In genomic region chr19:29665826-29666633, GRCh38 we compare ENCODE assay signal across 8 cellular contexts. TPM values are rescaled to one million over a fixed set of nuclear protein-coding genes. Genes with fewer than 3 reads are reported as not detected.
DNase-seq lines count a peak whose midpoint lies in the region; ATAC-seq and TF ChIP-seq lines count a peak whose summit lies in the region.

No MANE protein-coding gene starts in this region.

- intact Hi-C loops in activated CD8-positive, alpha-beta T cell treated with anti-CD3 and anti-CD28 coated beads for 36 hours (cut with micrococcal nuclease), result loop anchor here (5.0 kb wide), 1 partner anchor 44 kb away; no protein-coding TSS in a partner anchor

- TF ChIP-seq CTCF in activated CD8-positive, alpha-beta T cell treated with anti-CD3 and anti-CD28 coated beads for 36 hours (IDR thresholded peaks at IDR 0.05), result no peak
- TF ChIP-seq CTCF in omental fat pad (IDR thresholded peaks at IDR 0.05), result no peak

- no peaks in the 10 kb centered on the region for H3K9me3 Mint-ChIP-seq in activated CD8-positive, alpha-beta T cell treated with anti-CD3 and anti-CD28 coated beads for 36 hours

- H3K4me1 Mint-ChIP-seq in activated CD8-positive, alpha-beta T cell treated with anti-CD3 and anti-CD28 coated beads for 36 hours (ENCODE audit: low read depth), result peaks cover 65% of the 10 kb centered on the region

- H3K4me3 Mint-ChIP-seq in activated CD8-positive, alpha-beta T cell treated with anti-CD3 and anti-CD28 coated beads for 36 hours, result peak overlapping the region; percentile 88

- ATAC-seq in HG03139 (IDR thresholded peaks at IDR 0.05; ENCODE audit: unreplicated experiment) (peak; percentile 7), omental fat pad (ENCODE audit: low FRiP score) (peak; percentile 23)
- no peak for ATAC-seq in activated CD8-positive, alpha-beta T cell treated with anti-CD3 and anti-CD28 coated beads for 36 hours

- CTCF ChIA-PET in activated CD8-positive, alpha-beta T cell treated with anti-CD3 and anti-CD28 coated beads for 36 hours (lab: Charles Lee), result interaction anchor here (1.0 to 5.0 kb wide), 17 partner anchors 12 to 192 kb away, joined by 3 to 66 read pairs (median 10); partner anchors contain the start of gene POP4

- DNase-seq in EL (peak; percentile 71), glomerular visceral epithelial cell (ENCODE audit: extremely low spot score) (peak; percentile 41), omental fat pad (ENCODE audit: low spot score) (no peak), retina (no peak), NCI-H82 (lab: John Stamatoyannopoulos, UW) (no peak)
- peak; percentile 47 for DNase-seq in activated CD8-positive, alpha-beta T cell treated with anti-CD3 and anti-CD28 coated beads for 36 hours
- no peak for DNase-seq in activated CD4-positive, CD25-positive, alpha-beta regulatory T cell treated with anti-CD3 and anti-CD28 coated beads, Interleukin-2, amount 50 U/mL, for 72 hours

- H3K27me3 Mint-ChIP-seq in activated CD8-positive, alpha-beta T cell treated with anti-CD3 and anti-CD28 coated beads for 36 hours, result no peaks in the 10 kb centered on the region

- H3K36me3 Mint-ChIP-seq in activated CD8-positive, alpha-beta T cell treated with anti-CD3 and anti-CD28 coated beads for 36 hours (ENCODE audit: low read depth), result peaks cover 42% of the 10 kb centered on the region

- POLR2A ChIA-PET in activated CD8-positive, alpha-beta T cell treated with anti-CD3 and anti-CD28 coated beads for 36 hours (lab: Charles Lee), result interaction anchor here (0.6 to 5.2 kb wide), 12 partner anchors 13 to 108 kb away, joined by 3 to 59 read pairs (median 8); partner anchors contain the start of gene POP4

- peak overlapping the region; percentile 90 for H3K27ac Mint-ChIP-seq in activated CD8-positive, alpha-beta T cell treated with anti-CD3 and anti-CD28 coated beads for 36 hours

RNA-seq across cellular contexts. Expression of gene PLEKHF1, which starts 0.8 kb away (rescaled TPM):
- total RNA-seq in activated CD8-positive, alpha-beta T cell treated with anti-CD3 and anti-CD28 coated beads for 36 hours, result 10 to 100 TPM; 30.4 to 31.7 TPM
- 10 to 100 TPM; 10.7 to 55.5 (median 21.5) TPM for total RNA-seq in omental fat pad

RNA-seq across cellular contexts. Expression of gene C19orf12, which starts 49.0 kb away (rescaled TPM):
- 10 to 100 TPM; 33.3 to 36.6 TPM for total RNA-seq in activated CD8-positive, alpha-beta T cell treated with anti-CD3 and anti-CD28 coated beads for 36 hours
- total RNA-seq in omental fat pad, result 100 to 1,000 TPM; 105 to 260 (median 142) TPM

RNA-seq across cellular contexts. Expression of gene POP4, which starts 59.9 kb away (rescaled TPM):
- 10 to 100 TPM; 84.7 to 89.5 TPM for total RNA-seq in activated CD8-positive, alpha-beta T cell treated with anti-CD3 and anti-CD28 coated beads for 36 hours
- 10 to 100 TPM; 52.9 to 62.4 (median 55.0) TPM for total RNA-seq in omental fat pad

Comparison
In these comparisons a context has a peak if more than half of its experiments do, and no peak if none do; other contexts are left out.
1. DNase-seq: peak in EL (single experiment), activated CD8-positive, alpha-beta T cell treated with anti-CD3 and anti-CD28 coated beads for 36 hours (single experiment) and glomerular visceral epithelial cell (single experiment); none in omental fat pad (single experiment), retina (single experiment), activated CD4-positive, CD25-positive, alpha-beta regulatory T cell treated with anti-CD3 and anti-CD28 coated beads, Interleukin-2, amount 50 U/mL, for 72 hours (single experiment) and NCI-H82 (single experiment).